ENCODE assay signal across 23 cellular contexts in genomic region chr2:231552752-231553151, GRCh38. TPM values are rescaled to one million over a fixed set of nuclear protein-coding genes. Genes with fewer than 3 reads are reported as not detected.
A peak's percentile ranks its signal among the peaks of the same experiment; 100 is the strongest.
DNase-seq lines count a peak whose midpoint lies in the region; ATAC-seq, FAIRE-seq and TF ChIP-seq lines count a peak whose summit lies in the region.
"Had no signal": no experiment of that assay in that cellular context is flagged by ENCODE, and none has a peak within 500 bp of the region (broad histone marks: within the 10 kb centered on the region; RNA-seq: fewer than 3 reads in every experiment).

No MANE protein-coding gene starts in this region.

- POLR2A ChIA-PET in SK-N-SH (lab: Yijun Ruan, JAX) (interaction anchor here (0.6 kb wide), 2 partner anchors 21 to 214 kb away, joined by 3 read pairs; no protein-coding TSS in a partner anchor), K562 (lab: Yijun Ruan, JAX) (no interaction called here), PC-3 (lab: Charles Lee; ENCODE audit: unreplicated experiment) (no interaction called here)

- no peaks in the 10 kb centered on the region for H3K79me2 ChIP-seq in SK-N-SH (ENCODE audit: insufficient read depth)
- no peaks in the 10 kb centered on the region for H3K79me2 ChIP-seq in K562 (ENCODE audit: control insufficient read depth, insufficient read depth, low read length)
- H3K79me2 ChIP-seq in PC-3 (ENCODE audit: low read length): no peaks in the 10 kb centered on the region

- H3K36me3 Mint-ChIP-seq in natural killer cell: peaks cover 14% of the 10 kb centered on the region

- no peak for ATAC-seq in SK-N-SH treated with all-trans-retinoic acid at 6 μM for 48 hours
- no peak for ATAC-seq in K562
- ATAC-seq in natural killer cell: no peak
- ATAC-seq in HG02763 (IDR thresholded peaks at IDR 0.05; ENCODE audit: unreplicated experiment): no peak
- no peak for ATAC-seq in PC-3
- ATAC-seq: A549 had no signal

- BruUV-seq in K562 (replicated peaks; lab: Mats Ljungman, UMichigan): no TSS peak
- no TSS peak for BruUV-seq in PC-3 (replicated peaks; lab: Mats Ljungman, UMichigan)

- H3K27me3 ChIP-seq in SK-N-SH (ENCODE audit: insufficient read depth): no peaks in the 10 kb centered on the region
- H3K27me3 ChIP-seq in K562 (ENCODE audit: control insufficient read depth in 2 of 2, insufficient read depth in 2 of 2, low read length in 2 of 2): peaks cover 0 to 11% of the 10 kb centered on the region in 2 experiments; a peak in 2 of 5 replicates
- no peaks in the 10 kb centered on the region for H3K27me3 ChIP-seq in PC-3 (ENCODE audit: low read length)

- no peak for TF ChIP-seq POLR2A in K562 (conservative IDR thresholded peaks at IDR 0.05)

- TF ChIP-seq CTCF in SK-N-SH (IDR thresholded peaks at IDR 0.05) (no peak), K562 (IDR thresholded peaks at IDR 0.05 in 2 of 3, conservative IDR thresholded peaks at IDR 0.05 in 1 of 3; ENCODE audit: insufficient read depth in 2 of 3, low read depth in 1 of 3, low read length in 3 of 3) (no peak), natural killer cell (IDR thresholded peaks at IDR 0.05) (no peak), PC-3 (conservative IDR thresholded peaks at IDR 0.05; ENCODE audit: low read depth, low read length) (no peak)

- H3K27me3 Mint-ChIP-seq in natural killer cell (ENCODE audit: low read depth in 2 of 2): no peaks in the 10 kb centered on the region
- H3K27me3 Mint-ChIP-seq: CD4-positive, alpha-beta T cell had no signal

- H4K20me1 ChIP-seq in SK-N-SH (ENCODE audit: insufficient read depth): no peaks in the 10 kb centered on the region
- no peaks in the 10 kb centered on the region for H4K20me1 ChIP-seq in K562 (replicated peaks; ENCODE audit: control insufficient read depth, insufficient read depth, low read length)
- no peaks in the 10 kb centered on the region for H4K20me1 ChIP-seq in PC-3 (ENCODE audit: low read length)

- H3K4me3 Mint-ChIP-seq in natural killer cell: no peak overlapping the region
- H3K4me3 Mint-ChIP-seq: CD4-positive, alpha-beta T cell; IgD-negative memory B cell had no signal

- H3K9ac ChIP-seq in SK-N-SH: no peak overlapping the region
- no peak overlapping the region for H3K9ac ChIP-seq in K562 (ENCODE audit: insufficient read depth in 1 of 2, low read depth in 2 of 2, low read length in 2 of 2)
- no peak overlapping the region for H3K9ac ChIP-seq in PC-3 (ENCODE audit: low read length)

- no peaks in the 10 kb centered on the region for H3K9me1 ChIP-seq in K562 (ENCODE audit: control insufficient read depth, insufficient read depth, low read length)

- DNase-seq in SK-N-SH: no peak
- DNase-seq in K562 (ENCODE audit: extremely low read depth in 1 of 4, low spot score in 3 of 4): no peak
- DNase-seq in natural killer cell: no peak
- no peak for DNase-seq in NK-92 treated with Interleukin-12 subunit alpha and Interleukin-12 subunit beta, amount 100 ng/mL, for 24 hours (lab: John Stamatoyannopoulos, UW)
- no peak for DNase-seq in PC-3
- DNase-seq: AML-193; Caco-2; CD4-positive, alpha-beta T cell; DMS79; GDM1; KG1 had no signal

- H3K27ac Mint-ChIP-seq in natural killer cell: peak overlapping the region; percentile 90 to 100
- H3K27ac Mint-ChIP-seq: CD4-positive, alpha-beta T cell had no signal

- in situ Hi-C loops in K562 (cut with MboI): loop anchor here (5.0 kb wide), 1 partner anchor 35 kb away; no protein-coding TSS in a partner anchor

- H2AFZ ChIP-seq in SK-N-SH (ENCODE audit: low read depth) (no peak overlapping the region), K562 (ENCODE audit: low read depth, low read length) (no peak overlapping the region), PC-3 (ENCODE audit: low read length) (no peak overlapping the region)

- H3K4me2 ChIP-seq in SK-N-SH (no peak overlapping the region), K562 (ENCODE audit: insufficient read depth, low read length) (no peak overlapping the region), PC-3 (ENCODE audit: low read length) (no peak overlapping the region)
- H3K4me2 ChIP-seq: A549 had no signal

- H3K9me3 ChIP-seq in SK-N-SH: 0 out of 2 replicates have a peak, but pooled peaks cover 9% of the 10 kb centered on the region
- H3K9me3 ChIP-seq in K562 (replicated peaks; ENCODE audit: control insufficient read depth, insufficient read depth, low read depth, low read length): no peaks in the 10 kb centered on the region
- H3K9me3 ChIP-seq in PC-3 (ENCODE audit: low read length): no peaks in the 10 kb centered on the region
- H3K9me3 ChIP-seq: Caco-2 had no signal

- FAIRE-seq in K562 (lab: Jason Lieb, UNC): no peak
- FAIRE-seq: A549, D721Med, HTR-8/SVneo had no signal

- H3K27ac ChIP-seq in SK-N-SH (ENCODE audit: low read depth in 2 of 2, low read length in 1 of 2): no peak overlapping the region
- no peak overlapping the region for H3K27ac ChIP-seq in K562 (ENCODE audit: extremely low read depth, low read depth, low read length)
- no peak overlapping the region for H3K27ac ChIP-seq in PC-3 (ENCODE audit: low read length)
- H3K27ac ChIP-seq: 22Rv1, A549, C4-2B had no signal

- H3F3A ChIP-seq in SK-N-SH (replicated peaks; ENCODE audit: insufficient read depth): no peaks in the 10 kb centered on the region
- no peaks in the 10 kb centered on the region for H3F3A ChIP-seq in PC-3 (ENCODE audit: low read length, unreplicated experiment)

- H3K4me1 ChIP-seq in SK-N-SH (ENCODE audit: control insufficient read depth in 1 of 2, insufficient read depth in 2 of 2, low read depth in 1 of 2, low read length in 1 of 2) (no peaks in the 10 kb centered on the region), K562 (replicated peaks in 1 of 2; ENCODE audit: control insufficient read depth in 2 of 2, insufficient read depth in 2 of 2, low read length in 2 of 2) (peaks cover 0 to 8% of the 10 kb centered on the region in 2 experiments; a peak in 1 of 5 replicates), PC-3 (ENCODE audit: insufficient read depth, low read length) (no peaks in the 10 kb centered on the region)
- H3K4me1 ChIP-seq: A549, Caco-2, HAP-1 had no signal

- H3K36me3 ChIP-seq in SK-N-SH (replicated peaks in 1 of 2; ENCODE audit: control insufficient read depth in 1 of 2, insufficient read depth in 2 of 2, low read length in 1 of 2) (no peaks in the 10 kb centered on the region), K562 (ENCODE audit: control insufficient read depth, insufficient read depth, low read length) (no peaks in the 10 kb centered on the region), PC-3 (ENCODE audit: low read depth, low read length) (no peaks in the 10 kb centered on the region)
- H3K36me3 ChIP-seq: HAP-1 had no signal

- intact Hi-C loops in K562 (cut with micrococcal nuclease) (no loop called here), natural killer cell (cut with micrococcal nuclease) (no loop called here), PC-3 (cut with micrococcal nuclease) (no loop called here)

- H3K9me3 Mint-ChIP-seq in natural killer cell: peaks cover 2 to 9% of the 10 kb centered on the region in 2 donors

- H3K4me3 ChIP-seq in SK-N-SH (ENCODE audit: low read depth in 2 of 2, low read length in 1 of 2): no peak overlapping the region
- no peak overlapping the region for H3K4me3 ChIP-seq in K562
- no peak overlapping the region for H3K4me3 ChIP-seq in PC-3 (ENCODE audit: low read length)
- H3K4me3 ChIP-seq: A549, HAP-1 had no signal

- H3K4me1 Mint-ChIP-seq in natural killer cell: peaks cover 65 to 70% of the 10 kb centered on the region in 2 donors

- CTCF ChIA-PET in SK-N-SH (lab: Yijun Ruan, JAX) (interaction anchor here (0.6 to 6.6 kb wide), 9 partner anchors 11 to 1503 kb away, joined by 3 to 50 read pairs (median 5); partner anchors contain the start of gene NMUR1), K562 (lab: Yijun Ruan, JAX; ENCODE audit: low intra/inter-chr PET ratio) (no interaction called here), PC-3 (lab: Charles Lee) (interaction anchor here (0.7 kb wide), 2 partner anchors 11 to 435 kb away, joined by 4 read pairs; no protein-coding TSS in a partner anchor)

- TF ChIP-seq RAD21 in SK-N-SH (IDR thresholded peaks at IDR 0.05; ENCODE audit: low read length) (no peak), K562 (CRISPR knock-in tag; conservative IDR thresholded peaks at IDR 0.05 in 1 of 2, IDR thresholded peaks at IDR 0.05 in 1 of 2) (no peak)

- no peaks in the 10 kb centered on the region for H3K9me2 ChIP-seq in SK-N-SH
- H3K9me2 ChIP-seq in PC-3 (replicated peaks; ENCODE audit: low read length): no peaks in the 10 kb centered on the region

- no peak for TF ChIP-seq EP300 in SK-N-SH (IDR thresholded peaks at IDR 0.05; ENCODE audit: borderline replicate concordance in 1 of 2, low read depth in 1 of 2, low read length in 1 of 2)
- TF ChIP-seq EP300 in K562 (IDR thresholded peaks at IDR 0.05; ENCODE audit: low read length): no peak

RNA-seq across cellular contexts. Expression of gene NMUR1, which starts 22.5 kb away (rescaled TPM):
- not detected in 2 replicates for polyA plus RNA-seq in SK-N-SH (2012; rRNA removed)
- 0.01 TPM in 1 of 2 replicates, not detected in the other for polyA plus RNA-seq in SK-N-SH (2012; cell fraction: cytosol; rRNA removed)
- not detected in 2 replicates for polyA plus RNA-seq in SK-N-SH (2012; cell fraction: nucleus; rRNA removed)
- total RNA-seq in K562 (2011; cell fraction: chromatin; rRNA removed; ENCODE audit: low replicate concordance): 0.35 and 0.83 TPM in 2 replicates
- total RNA-seq in K562 (2011; cell fraction: nucleolus; rRNA removed): 0.53 and 0.83 TPM in 2 replicates
- total RNA-seq in K562 (2011; cell fraction: nucleoplasm; rRNA removed): 0.51 and 0.61 TPM in 2 replicates
- total RNA-seq in K562 (2014; rRNA removed): 0.05 and 0.20 TPM in 2 replicates
- total RNA-seq in K562 (2014; rRNA removed; fragmentation: Illumina TruSeq; extraction: Trizol): 0.07 and 0.16 TPM in 2 replicates
- total RNA-seq in K562 (2015; rRNA removed; fragmentation: Illumina TruSeq; extraction: Trizol): 0.08 and 0.18 TPM in 2 replicates
- total RNA-seq in K562 (2021): 0.27 and 0.34 TPM in 2 replicates
- polyA plus RNA-seq in K562 (2011; rRNA removed): 0.15 and 0.19 TPM in 2 replicates
- polyA plus RNA-seq in K562 (2011; cell fraction: cytosol; rRNA removed): 0.16 and 0.32 TPM in 2 replicates
- 0.48 and 0.51 TPM in 2 replicates for polyA plus RNA-seq in K562 (2011; cell fraction: nucleus; rRNA removed)
- polyA plus RNA-seq in K562 (2012): 0.38 and 0.71 TPM in 2 replicates
- polyA plus RNA-seq in K562 (2014; fragmentation: Illumina TruSeq; extraction: Trizol): 0.15 and 0.21 TPM in 2 replicates
- under 1 TPM; 0.01 to 0.06 TPM for polyA plus RNA-seq in K562 (2014; fragmentation: Nextera tagmentation; extraction: Ambion mirVana)
- polyA plus RNA-seq in K562 (2014; rRNA removed): 0.12 and 0.15 TPM in 2 replicates
- polyA minus RNA-seq in K562 (2011; rRNA and poly(A)+ RNA removed): 0.06 TPM in 1 of 2 replicates, not detected in the other
- not detected in 2 replicates for polyA minus RNA-seq in K562 (2011; cell fraction: cytosol; rRNA and poly(A)+ RNA removed)
- polyA minus RNA-seq in K562 (2011; cell fraction: nucleus; rRNA and poly(A)+ RNA removed): 0.11 and 0.13 TPM in 2 replicates
- 100 to 1,000 TPM in 1 of 3 donors, 10 to 100 TPM in 2; 67.4 to 103 (median 80.2) TPM for total RNA-seq in natural killer cell
- 0.17 TPM in 1 of 2 replicates, not detected in the other for total RNA-seq in PC-3 (2014; rRNA removed)
- total RNA-seq: Caco-2, Daoy, H4 had no signal
- polyA plus RNA-seq: A549, BJ had no signal

RNA-seq across cellular contexts. Expression of gene TEX44, which starts 39.9 kb away (rescaled TPM):
- polyA plus RNA-seq in SK-N-SH (2012; rRNA removed) (not detected in 2 replicates), K562 (2011; rRNA removed) (not detected in 2 replicates), K562 (2014; fragmentation: Illumina TruSeq; extraction: Trizol) (not detected in 2 replicates), K562 (2014; fragmentation: Nextera tagmentation; extraction: Ambion mirVana) (not detected), K562 (2014; rRNA removed) (not detected in 2 replicates)
- not detected in 2 replicates for polyA plus RNA-seq in SK-N-SH (2012; cell fraction: cytosol; rRNA removed)
- polyA plus RNA-seq in SK-N-SH (2012; cell fraction: nucleus; rRNA removed): not detected in 2 replicates
- not detected in 2 replicates for total RNA-seq in K562 (2011; cell fraction: chromatin; rRNA removed; ENCODE audit: low replicate concordance)
- total RNA-seq in K562 (2011; cell fraction: nucleolus; rRNA removed): not detected in 2 replicates
- total RNA-seq in K562 (2011; cell fraction: nucleoplasm; rRNA removed): not detected in 2 replicates
- total RNA-seq in K562 (2014; rRNA removed) (not detected in 2 replicates), K562 (2014; rRNA removed; fragmentation: Illumina TruSeq; extraction: Trizol) (not detected in 2 replicates), K562 (2015; rRNA removed; fragmentation: Illumina TruSeq; extraction: Trizol) (not detected in 2 replicates), K562 (2021) (not detected in 2 replicates), natural killer cell (not detected), PC-3 (2014; rRNA removed) (not detected in 2 replicates)
- polyA plus RNA-seq in K562 (2011; cell fraction: cytosol; rRNA removed): not detected in 2 replicates
- not detected in 2 replicates for polyA plus RNA-seq in K562 (2011; cell fraction: nucleus; rRNA removed)
- not detected in 2 replicates for polyA plus RNA-seq in K562 (2012)
- polyA minus RNA-seq in K562 (2011; rRNA and poly(A)+ RNA removed): not detected in 2 replicates
- polyA minus RNA-seq in K562 (2011; cell fraction: cytosol; rRNA and poly(A)+ RNA removed): not detected in 2 replicates
- polyA minus RNA-seq in K562 (2011; cell fraction: nucleus; rRNA and poly(A)+ RNA removed): not detected in 2 replicates
- total RNA-seq: Caco-2; CD4-positive, alpha-beta T cell; Daoy; H4 had no signal
- polyA plus RNA-seq: A549, BJ, IgD-negative memory B cell had no signal

Comparison
In these comparisons a context has a peak if more than half of its experiments do, and no peak if none do; other contexts are left out.
1. RNA of gene NMUR1, which starts 22.5 kb away (total RNA-seq): 67.4 to 103 TPM in natural killer cell; 0.05 to 0.83 TPM in K562 and 0.17 TPM in PC-3; every median in the first group is over 10 times any median in the second.